Comparison of ENCODE assay signal across 18 cellular contexts in genomic region chr2:39424951-39425350, GRCh38. TPM values are rescaled to one million over a fixed set of nuclear protein-coding genes. Genes with fewer than 3 reads are reported as not detected.
A peak's percentile ranks its signal among the peaks of the same experiment; 100 is the strongest.
DNase-seq lines count a peak whose midpoint lies in the region; ATAC-seq, FAIRE-seq and TF ChIP-seq lines count a peak whose summit lies in the region.
"Had no signal": no experiment of that assay in that cellular context is flagged by ENCODE, and none has a peak within 500 bp of the region (broad histone marks: within the 10 kb centered on the region; RNA-seq: fewer than 3 reads in every experiment).

No MANE protein-coding gene starts in this region.

- no peak for TF ChIP-seq CTCF in KMS-11 (conservative IDR thresholded peaks at IDR 0.05; ENCODE audit: low read depth, low read length)

- no peaks in the 10 kb centered on the region for H4K20me1 ChIP-seq in KMS-11 (ENCODE audit: insufficient read depth)

- H3K79me2 ChIP-seq in ACC112 (ENCODE audit: control insufficient read depth, insufficient read depth, low read length, unreplicated experiment) (peaks cover 97% of the 10 kb centered on the region), KMS-11 (ENCODE audit: insufficient read depth, low read depth) (peaks cover 50% of the 10 kb centered on the region; the same call in 1 of the 2 replicates)

- peaks cover 1% of the 10 kb centered on the region for H3K36me3 Mint-ChIP-seq in activated T-helper 1 cell treated with anti-CD3 and anti-CD28 coated beads, Interleukin-12 subunit alpha, Interleukin-12 subunit beta, Interleukin-2, Interleukin-4 antibody, amounts not matched to agents 30 ng/mL and 10 ng/mL and 1 ng/mL, durations not matched to agents 14 hours and 24 hours and 36 hours (ENCODE audit: low read depth)
- H3K36me3 Mint-ChIP-seq: CD4-positive, alpha-beta memory T cell had no signal

- peaks cover 42% of the 10 kb centered on the region for H3K4me1 Mint-ChIP-seq in activated T-helper 1 cell treated with anti-CD3 and anti-CD28 coated beads, Interleukin-12 subunit alpha, Interleukin-12 subunit beta, Interleukin-2, Interleukin-4 antibody, amounts not matched to agents 30 ng/mL and 10 ng/mL and 1 ng/mL, durations not matched to agents 14 hours and 24 hours and 36 hours (ENCODE audit: low read depth)

- H3K9me3 Mint-ChIP-seq in activated T-helper 1 cell treated with anti-CD3 and anti-CD28 coated beads, Interleukin-12 subunit alpha, Interleukin-12 subunit beta, Interleukin-2, Interleukin-4 antibody, amounts not matched to agents 30 ng/mL and 10 ng/mL and 1 ng/mL, durations not matched to agents 14 hours and 24 hours and 36 hours: no peaks in the 10 kb centered on the region
- H3K9me3 Mint-ChIP-seq: CD4-positive, alpha-beta memory T cell had no signal

- H3K4me1 ChIP-seq in ACC112 (ENCODE audit: control insufficient read depth, insufficient read depth, low read length, unreplicated experiment): peaks cover 41% of the 10 kb centered on the region
- peaks cover 21% of the 10 kb centered on the region for H3K4me1 ChIP-seq in KMS-11 (ENCODE audit: low read depth, poor library complexity, severe bottlenecking)
- H3K4me1 ChIP-seq: BE2C had no signal

- H2AFZ ChIP-seq in ACC112 (ENCODE audit: low read length, unreplicated experiment): no peak overlapping the region
- no peak overlapping the region for H2AFZ ChIP-seq in KMS-11 (ENCODE audit: low read depth)

- ATAC-seq in HG02623 (IDR thresholded peaks at IDR 0.05; ENCODE audit: unreplicated experiment) (no peak), GM21576 (IDR thresholded peaks at IDR 0.05; ENCODE audit: unreplicated experiment) (no peak)
- ATAC-seq: SK-N-SH treated with all-trans-retinoic acid at 6 μM for 48 hours had no signal

- no peak for DNase-seq in activated T-helper 1 cell treated with anti-CD3 and anti-CD28 coated beads, Interleukin-12 subunit alpha, Interleukin-12 subunit beta, Interleukin-2, Interleukin-4 antibody, amounts not matched to agents 30 ng/mL and 10 ng/mL and 1 ng/mL, durations not matched to agents 14 hours and 24 hours and 36 hours (ENCODE audit: low spot score)
- peak; percentile 33 for DNase-seq in myocyte (ENCODE audit: low read depth)
- DNase-seq in urothelium cell line (ENCODE audit: low spot score): no peak
- no peak for DNase-seq in stimulated activated CD4-positive, alpha-beta T cell treated with anti-CD3 and anti-CD28 coated beads, Interleukin-15, amount 100 ng/mL, for 24 hours
- DNase-seq: BE2C; CD4-positive, alpha-beta memory T cell; DMS79 treated with DMSO at 0.1 percent for 48 hours; GDM1; NCI-H146; NCI-H2081 treated with DMSO at 0.1 percent for 48 hours; NCI-H2227 treated with DMSO at 0.1 percent for 48 hours; NCI-H526 treated with DMSO at 0.1 percent for 48 hours had no signal

- no peak overlapping the region for H3K9ac ChIP-seq in KMS-11

- H3K27me3 Mint-ChIP-seq in activated T-helper 1 cell treated with anti-CD3 and anti-CD28 coated beads, Interleukin-12 subunit alpha, Interleukin-12 subunit beta, Interleukin-2, Interleukin-4 antibody, amounts not matched to agents 30 ng/mL and 10 ng/mL and 1 ng/mL, durations not matched to agents 14 hours and 24 hours and 36 hours (ENCODE audit: insufficient read depth): no peaks in the 10 kb centered on the region
- H3K27me3 Mint-ChIP-seq: CD4-positive, alpha-beta memory T cell had no signal

- H3K36me3 ChIP-seq in ACC112 (ENCODE audit: insufficient read depth, low read length) (no peaks in the 10 kb centered on the region), KMS-11 (ENCODE audit: insufficient read depth) (no peaks in the 10 kb centered on the region)
- H3K36me3 ChIP-seq: BE2C had no signal

- H3K27ac ChIP-seq in ACC112 (ENCODE audit: low read depth, low read length) (peak overlapping the region; percentile 31), KMS-11 (no peak overlapping the region)

- H3K4me3 ChIP-seq in ACC112 (ENCODE audit: low read depth, low read length) (no peak overlapping the region), KMS-11 (IDR thresholded peaks at IDR 0.05; ENCODE audit: insufficient read depth, low read depth, low read length) (no peak overlapping the region)

- no peak overlapping the region for H3K4me3 Mint-ChIP-seq in activated T-helper 1 cell treated with anti-CD3 and anti-CD28 coated beads, Interleukin-12 subunit alpha, Interleukin-12 subunit beta, Interleukin-2, Interleukin-4 antibody, amounts not matched to agents 30 ng/mL and 10 ng/mL and 1 ng/mL, durations not matched to agents 14 hours and 24 hours and 36 hours
- H3K4me3 Mint-ChIP-seq: CD4-positive, alpha-beta memory T cell had no signal

- peak overlapping the region; percentile 49 for H3K4me2 ChIP-seq in KMS-11

- intact Hi-C loops in activated T-helper 1 cell treated with anti-CD3 and anti-CD28 coated beads, Interleukin-12 subunit alpha, Interleukin-12 subunit beta, Interleukin-2, Interleukin-4 antibody, amounts not matched to agents 30 ng/mL and 10 ng/mL and 1 ng/mL, durations not matched to agents 14 hours and 24 hours and 36 hours (cut with micrococcal nuclease): no loop called here

- FAIRE-seq in urothelium cell line (lab: Jason Lieb, UNC): no peak
- FAIRE-seq: D721Med had no signal

- H3K27ac Mint-ChIP-seq in activated T-helper 1 cell treated with anti-CD3 and anti-CD28 coated beads, Interleukin-12 subunit alpha, Interleukin-12 subunit beta, Interleukin-2, Interleukin-4 antibody, amounts not matched to agents 30 ng/mL and 10 ng/mL and 1 ng/mL, durations not matched to agents 14 hours and 24 hours and 36 hours: peak overlapping the region; percentile 19

- H3K27me3 ChIP-seq in ACC112 (ENCODE audit: insufficient read depth, low read length): no peaks in the 10 kb centered on the region
- no peaks in the 10 kb centered on the region for H3K27me3 ChIP-seq in KMS-11 (ENCODE audit: insufficient read depth, low read depth)
- H3K27me3 ChIP-seq: BE2C had no signal

RNA-seq across cellular contexts. Expression of gene MAP4K3, which starts 12.1 kb away (rescaled TPM):
- total RNA-seq in activated T-helper 1 cell treated with anti-CD3 and anti-CD28 coated beads, Interleukin-12 subunit alpha, Interleukin-12 subunit beta, Interleukin-2, Interleukin-4 antibody, amounts not matched to agents 30 ng/mL and 10 ng/mL and 1 ng/mL, durations not matched to agents 14 hours and 24 hours and 36 hours: 15.7 and 24.1 TPM in 2 replicates
- 37.5 and 46.9 TPM in 2 replicates for total RNA-seq in myocyte
- 14.3 TPM for polyA plus RNA-seq in myocyte (2012)
